28 cellular contexts compared by ENCODE assay signal in the genomic region with DNA sequence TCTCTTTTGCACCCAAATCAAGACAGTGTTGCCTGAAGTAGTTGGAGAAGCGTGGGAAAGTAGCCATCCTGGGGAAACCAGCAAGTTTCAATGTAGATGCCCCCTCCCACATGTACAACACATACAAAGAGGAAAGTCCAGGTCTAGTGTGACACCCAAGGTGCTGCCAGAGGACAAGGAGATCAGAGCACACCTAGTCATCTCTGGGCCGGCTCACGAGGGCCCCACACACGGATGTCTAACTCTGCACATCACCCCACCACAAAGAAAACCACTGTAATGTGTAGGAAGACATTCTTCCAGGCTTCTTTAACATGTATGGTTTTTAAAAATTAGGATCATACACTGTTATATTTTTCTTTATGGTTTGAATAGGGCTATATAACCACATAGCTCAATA. TPM values are rescaled to one million over a fixed set of nuclear protein-coding genes. Genes with fewer than 3 reads are reported as not detected.
A peak's percentile ranks its signal among the peaks of the same experiment; 100 is the strongest.
DNase-seq lines count a peak whose midpoint lies in the region; ATAC-seq, FAIRE-seq and TF ChIP-seq lines count a peak whose summit lies in the region.
"Had no signal": no experiment of that assay in that cellular context is flagged by ENCODE, and none has a peak within 500 bp of the region (broad histone marks: within the 10 kb centered on the region; RNA-seq: fewer than 3 reads in every experiment).

No MANE protein-coding gene starts in this region.

- TF ChIP-seq EP300 in HepG2 (IDR thresholded peaks at IDR 0.05; ENCODE audit: low read depth in 2 of 2, low read length in 2 of 2) (no peak), HepG2 (CRISPR knock-in tag; IDR thresholded peaks at IDR 0.05; ENCODE audit: borderline replicate concordance) (no peak)

- TF ChIP-seq POLR2A in IMR-90 (IDR thresholded peaks at IDR 0.05; ENCODE audit: low read depth, low read length) (no peak), HepG2 (IDR thresholded peaks at IDR 0.05; ENCODE audit: insufficient read depth in 1 of 2, low read depth in 2 of 2, low read length in 2 of 2) (no peak)

- no peak overlapping the region for H2BK20ac ChIP-seq in IMR-90 (ENCODE audit: low read depth, low read length)

- ATAC-seq in GM19463 (IDR thresholded peaks at IDR 0.05; ENCODE audit: unreplicated experiment) (peak; percentile 46), IMR-90 (ENCODE audit: low read depth) (no peak), HepG2 (no peak), PC-3 (no peak)
- ATAC-seq: Right ventricle myocardium inferior, T-cell had no signal

- no peaks in the 10 kb centered on the region for H3K79me2 ChIP-seq in osteoblast (ENCODE audit: insufficient read depth, low read length)
- H3K79me2 ChIP-seq in HepG2 (ENCODE audit: insufficient read depth, low read length), result no peaks in the 10 kb centered on the region
- no peaks in the 10 kb centered on the region for H3K79me2 ChIP-seq in PC-3 (ENCODE audit: low read length)

- H3K4me3 ChIP-seq in IMR-90 (ENCODE audit: insufficient read depth, low read depth, low read length), result no peak overlapping the region
- H3K4me3 ChIP-seq in osteoblast (ENCODE audit: insufficient read depth, low read length), result no peak overlapping the region
- H3K4me3 ChIP-seq in mesenchymal stem cell (ENCODE audit: insufficient read depth in 1 of 2, low read depth in 1 of 2, low read length in 2 of 2), result no peak overlapping the region
- no peak overlapping the region for H3K4me3 ChIP-seq in HepG2 (replicated peaks in 1 of 3; ENCODE audit: insufficient read depth in 1 of 3, low read depth in 2 of 3, low read length in 3 of 3)
- H3K4me3 ChIP-seq in PC-3 (ENCODE audit: low read length), result no peak overlapping the region
- H3K4me3 ChIP-seq: GM23248, HAP-1, PC-9, SJCRH30 had no signal

- dilution Hi-C loops in IMR-90 (cut with HindIII; ENCODE audit: low sequenced_read_pairs, unreplicated experiment), result no loop called here

- no peak overlapping the region for H2BK12ac ChIP-seq in mesenchymal stem cell (ENCODE audit: low read length in 2 of 2)

- no peaks in the 10 kb centered on the region for H3K27me3 ChIP-seq in IMR-90 (ENCODE audit: control insufficient read depth, insufficient read depth, low read length)
- no peaks in the 10 kb centered on the region for H3K27me3 ChIP-seq in osteoblast (ENCODE audit: insufficient read depth, low read length)
- peaks cover 0 to 17% of the 10 kb centered on the region in 2 experiments for H3K27me3 ChIP-seq in mesenchymal stem cell (ENCODE audit: control insufficient read depth in 1 of 2, insufficient read depth in 1 of 2, low read length in 2 of 2)
- H3K27me3 ChIP-seq in HepG2 (ENCODE audit: control insufficient read depth in 1 of 2, insufficient read depth in 2 of 2, low read length in 2 of 2), result no peaks in the 10 kb centered on the region
- no peaks in the 10 kb centered on the region for H3K27me3 ChIP-seq in PC-3 (ENCODE audit: low read length)
- H3K27me3 ChIP-seq: SJCRH30 had no signal

- peaks cover 0 to 5% of the 10 kb centered on the region in 2 experiments; a peak in 1 of 4 replicates for H3K79me1 ChIP-seq in IMR-90 (ENCODE audit: low read depth in 1 of 2, low read length in 2 of 2)
- H3K79me1 ChIP-seq in mesenchymal stem cell (replicated peaks; ENCODE audit: low read length, poor library complexity, severe bottlenecking), result peaks cover 21% of the 10 kb centered on the region

- no peak overlapping the region for H3K4ac ChIP-seq in IMR-90 (ENCODE audit: low read depth, low read length)
- no peak overlapping the region for H3K4ac ChIP-seq in mesenchymal stem cell (ENCODE audit: low read depth in 1 of 2, low read length in 2 of 2)

- H2BK15ac ChIP-seq in IMR-90 (ENCODE audit: low read depth, low read length) (no peak overlapping the region), mesenchymal stem cell (ENCODE audit: low read depth, poor library complexity, severe bottlenecking) (no peak overlapping the region)

- H3K14ac ChIP-seq in IMR-90 (replicated peaks; ENCODE audit: low read depth, low read length), result no peak overlapping the region
- H3K14ac ChIP-seq in mesenchymal stem cell (ENCODE audit: low read length in 2 of 2), result no peak overlapping the region

- POLR2A ChIA-PET in IMR-90 (lab: Charles Lee; ENCODE audit: unreplicated experiment), result no interaction called here
- POLR2A ChIA-PET in HepG2 (lab: Yijun Ruan, JAX), result no interaction called here
- POLR2A ChIA-PET in PC-3 (lab: Charles Lee; ENCODE audit: unreplicated experiment), result no interaction called here

- H3K9me3 ChIP-seq in IMR-90 (ENCODE audit: control insufficient read depth, insufficient read depth, low read length) (no peaks in the 10 kb centered on the region), osteoblast (ENCODE audit: low read depth, low read length) (no peaks in the 10 kb centered on the region), mesenchymal stem cell (ENCODE audit: control insufficient read depth, low read length) (peaks cover 6% of the 10 kb centered on the region), HepG2 (ENCODE audit: low read length) (no peaks in the 10 kb centered on the region), PC-3 (ENCODE audit: low read length) (no peaks in the 10 kb centered on the region)
- H3K9me3 ChIP-seq: HAP-1, SJCRH30 had no signal

- H3K9me2 ChIP-seq in PC-3 (replicated peaks; ENCODE audit: low read length), result no peaks in the 10 kb centered on the region

- no peaks in the 10 kb centered on the region for H3F3A ChIP-seq in PC-3 (ENCODE audit: low read length, unreplicated experiment)

- no CpG with 5 or more reads among the region's 4 CpGs for WGBS in IMR-90 (ENCODE audit: extremely low coverage in 2 of 2, insufficient read length in 1 of 2), 2 experiments
- WGBS in mesenchymal stem cell, result 86% methylated on average over 1 of the region's 4 CpGs
- WGBS in HepG2 (ENCODE audit: low lambda C conversion rate), result 93% methylated on average over 4 of the region's 4 CpGs

- H2BK120ac ChIP-seq in IMR-90 (ENCODE audit: low read depth, low read length) (no peak overlapping the region), mesenchymal stem cell (ENCODE audit: low read depth, low read length) (no peak overlapping the region)

- H2AFZ ChIP-seq in IMR-90 (replicated peaks; ENCODE audit: low read length, poor library complexity), result no peak overlapping the region
- H2AFZ ChIP-seq in osteoblast (ENCODE audit: low read length), result no peak overlapping the region
- H2AFZ ChIP-seq in mesenchymal stem cell (ENCODE audit: low read depth, low read length), result no peak overlapping the region
- no peak overlapping the region for H2AFZ ChIP-seq in HepG2 (ENCODE audit: low read length)
- H2AFZ ChIP-seq in PC-3 (ENCODE audit: low read length), result no peak overlapping the region
- H2AFZ ChIP-seq: GM23248, PC-9 had no signal

- H3K23ac ChIP-seq in IMR-90 (ENCODE audit: low read depth, low read length) (no peak overlapping the region), mesenchymal stem cell (ENCODE audit: low read length in 2 of 2) (no peak overlapping the region)

- no peaks in the 10 kb centered on the region; the same call in 1 of the 2 replicates for H3K9me1 ChIP-seq in IMR-90 (ENCODE audit: insufficient read depth, low read length)

- no peak overlapping the region for H2BK5ac ChIP-seq in IMR-90 (ENCODE audit: low read depth, low read length, poor library complexity, severe bottlenecking)
- no peak overlapping the region for H2BK5ac ChIP-seq in mesenchymal stem cell (ENCODE audit: low read depth, low read length, poor library complexity, severe bottlenecking)

- H4K5ac ChIP-seq in IMR-90 (ENCODE audit: low read depth, low read length), result no peak overlapping the region

- H3K4me1 ChIP-seq in IMR-90 (ENCODE audit: control insufficient read depth, insufficient read depth, low read length) (no peaks in the 10 kb centered on the region; the same call in 1 of the 2 replicates), osteoblast (ENCODE audit: insufficient read depth, low read length) (no peaks in the 10 kb centered on the region), mesenchymal stem cell (ENCODE audit: control insufficient read depth, insufficient read depth, low read depth, low read length) (peaks cover 9% of the 10 kb centered on the region), HepG2 (ENCODE audit: insufficient read depth, low read length) (no peaks in the 10 kb centered on the region), PC-3 (ENCODE audit: insufficient read depth, low read length) (no peaks in the 10 kb centered on the region)
- H3K4me1 ChIP-seq: HAP-1, SJCRH30 had no signal

- H4K91ac ChIP-seq in IMR-90 (ENCODE audit: insufficient read depth, low read depth, low read length) (no peak overlapping the region), mesenchymal stem cell (ENCODE audit: low read length) (no peak overlapping the region)

- TF ChIP-seq CTCF in IMR-90 (conservative IDR thresholded peaks at IDR 0.05; ENCODE audit: low read depth, low read length) (no peak), osteoblast (IDR thresholded peaks at IDR 0.05; ENCODE audit: extremely low read depth, low read depth, low read length) (no peak), HepG2 (CRISPR knock-in tag; IDR thresholded peaks at IDR 0.05) (no peak), PC-3 (conservative IDR thresholded peaks at IDR 0.05; ENCODE audit: low read depth, low read length) (no peak)

- no peak overlapping the region for H3K56ac ChIP-seq in IMR-90 (ENCODE audit: extremely low read depth, insufficient read depth, low read length)

- no peak overlapping the region for H4K8ac ChIP-seq in IMR-90 (ENCODE audit: low read depth in 2 of 2, low read length in 2 of 2)
- H4K8ac ChIP-seq in mesenchymal stem cell (ENCODE audit: low read length), result no peak overlapping the region

- no peak overlapping the region for H3K27ac ChIP-seq in IMR-90 (ENCODE audit: insufficient read depth, low read length)
- no peak overlapping the region for H3K27ac ChIP-seq in osteoblast (ENCODE audit: low read depth, low read length)
- no peak overlapping the region for H3K27ac ChIP-seq in mesenchymal stem cell (ENCODE audit: low read length, poor library complexity, severe bottlenecking)
- no peak overlapping the region for H3K27ac ChIP-seq in HepG2 (ENCODE audit: extremely low read length, insufficient read depth, low read length)
- H3K27ac ChIP-seq in PC-3 (ENCODE audit: low read length), result no peak overlapping the region
- H3K27ac ChIP-seq: GM23248, HL-60, PC-9, SJCRH30 had no signal

- FAIRE-seq in HepG2 (lab: Jason Lieb, UNC), result no peak

- 0 out of 2 replicates have a peak overlapping the region, but pooled peaks have one; percentile 45 for H2AK5ac ChIP-seq in IMR-90 (ENCODE audit: low read depth, low read length)
- no peak overlapping the region for H2AK5ac ChIP-seq in mesenchymal stem cell (ENCODE audit: low read length, severe bottlenecking)

- TF ChIP-seq RAD21 in IMR-90 (IDR thresholded peaks at IDR 0.05; ENCODE audit: low read length), result no peak
- no peak for TF ChIP-seq RAD21 in HepG2 (CRISPR knock-in tag; IDR thresholded peaks at IDR 0.05)

- peaks cover 3% of the 10 kb centered on the region; the same call in 1 of the 2 replicates for H4K20me1 ChIP-seq in IMR-90 (ENCODE audit: insufficient read depth, low read length)
- no peaks in the 10 kb centered on the region for H4K20me1 ChIP-seq in osteoblast (ENCODE audit: insufficient read depth, low read length)
- H4K20me1 ChIP-seq in HepG2 (ENCODE audit: insufficient read depth, low read length), result peaks cover 3% of the 10 kb centered on the region; the same call in 1 of the 2 replicates
- H4K20me1 ChIP-seq in PC-3 (ENCODE audit: low read length), result no peaks in the 10 kb centered on the region

- DNase-seq in AG08396 (ENCODE audit: low spot score) (peak; percentile 3), IMR-90 (no peak), osteoblast (ENCODE audit: insufficient read length, low spot score, missing footprints) (peak; percentile 37), mesenchymal stem cell (no peak), HepG2 (ENCODE audit: low spot score) (no peak), PC-3 (no peak), NCI-H2227 (lab: John Stamatoyannopoulos, UW; ENCODE audit: unreplicated experiment) (no peak)
- DNase-seq: 8988T, ACHN, Calu3, DMS153, GM23248, HFFc6, Karpas-422, NCI-H1092 treated with DMSO at 0.1 percent for 48 hours, NCI-H1436, NCI-H187 treated with DMSO at 0.1 percent for 48 hours, NCI-H2107, NCI-H446, NCI-H524 treated with DMSO at 0.1 percent for 48 hours, NCI-H774, PC-9, SJCRH30, T-cell had no signal

- CTCF ChIA-PET in IMR-90 (lab: Yijun Ruan, JAX) (no interaction called here), HepG2 (lab: Yijun Ruan, JAX; ENCODE audit: low intra/inter-chr PET ratio, low total read pairs) (no interaction called here), PC-3 (lab: Charles Lee) (no interaction called here)

- H3K9ac ChIP-seq in IMR-90 (ENCODE audit: low read depth, low read length) (no peak overlapping the region), mesenchymal stem cell (ENCODE audit: low read length) (no peak overlapping the region), HepG2 (ENCODE audit: insufficient read depth, low read depth, low read length) (no peak overlapping the region), PC-3 (ENCODE audit: low read length) (no peak overlapping the region)
- H3K9ac ChIP-seq: GM23248 had no signal

- no peaks in the 10 kb centered on the region for H3K36me3 ChIP-seq in IMR-90 (ENCODE audit: control insufficient read depth, insufficient read depth, low read length)
- H3K36me3 ChIP-seq in osteoblast (ENCODE audit: insufficient read depth, low read length), result no peaks in the 10 kb centered on the region
- H3K36me3 ChIP-seq in mesenchymal stem cell (ENCODE audit: control insufficient read depth in 1 of 2, insufficient read depth in 2 of 2, low read depth in 1 of 2, low read length in 2 of 2), result peaks cover 0 to 4% of the 10 kb centered on the region in 2 experiments
- no peaks in the 10 kb centered on the region for H3K36me3 ChIP-seq in HepG2 (replicated peaks in 1 of 2; ENCODE audit: control insufficient read depth in 1 of 2, insufficient read depth in 2 of 2, low read length in 2 of 2)
- no peaks in the 10 kb centered on the region for H3K36me3 ChIP-seq in PC-3 (ENCODE audit: low read depth, low read length)
- H3K36me3 ChIP-seq: HAP-1, SJCRH30 had no signal

- H3K18ac ChIP-seq in IMR-90 (ENCODE audit: low read depth, low read length), result no peak overlapping the region
- H3K18ac ChIP-seq in mesenchymal stem cell (ENCODE audit: low read depth in 1 of 2, low read length in 2 of 2), result no peak overlapping the region

- H2AK9ac ChIP-seq in IMR-90 (replicated peaks; ENCODE audit: low read depth, low read length, poor library complexity), result no peak overlapping the region

- BruUV-seq in IMR-90 (replicated peaks; lab: Mats Ljungman, UMichigan) (no TSS peak), HepG2 (replicated peaks; lab: Mats Ljungman, UMichigan) (no TSS peak), PC-3 (replicated peaks; lab: Mats Ljungman, UMichigan) (no TSS peak)

- in situ Hi-C loops in IMR-90 (cut with MboI; ENCODE audit: low sequenced_read_pairs), result no loop called here
- in situ Hi-C loops in HepG2 (cut with HindIII; ENCODE audit: extremely low pct_ligation_motif_present, low pct_unique_long_range_greater_than_20kb), result no loop called here

- H3K4me2 ChIP-seq in IMR-90 (ENCODE audit: low read depth, low read length) (no peak overlapping the region), osteoblast (ENCODE audit: insufficient read depth, low read length) (no peak overlapping the region), mesenchymal stem cell (ENCODE audit: low read length, poor library complexity, severe bottlenecking) (no peak overlapping the region), HepG2 (ENCODE audit: low read depth, low read length) (no peak overlapping the region), PC-3 (ENCODE audit: low read length) (no peak overlapping the region)
- H3K4me2 ChIP-seq: PC-9 had no signal

- intact Hi-C loops in IMR-90 (cut with micrococcal nuclease) (no loop called here), HepG2 (cut with micrococcal nuclease; ENCODE audit: unreplicated experiment) (no loop called here), PC-3 (cut with micrococcal nuclease) (no loop called here)

RNA-seq across cellular contexts. Expression of a gene that starts 21.6 kb away (rescaled TPM):
- total RNA-seq in IMR-90 (2012; rRNA removed), result 2.5 and 3.3 TPM in 2 replicates
- polyA plus RNA-seq in IMR-90 (2012; rRNA removed), result 4.6 and 4.7 TPM in 2 replicates
- polyA plus RNA-seq in IMR-90 (2012; cell fraction: cytosol; rRNA removed), result 4.8 and 5.6 TPM in 2 replicates
- 3.6 and 3.7 TPM in 2 replicates for polyA plus RNA-seq in IMR-90 (2012; cell fraction: nucleus; rRNA removed; ENCODE audit: low replicate concordance)
- 2.2 and 4.4 TPM in 2 replicates for total RNA-seq in osteoblast
- 6.2 TPM for polyA plus RNA-seq in mesenchymal stem cell (2013, experiment 1 of 2)
- 7.1 TPM for polyA plus RNA-seq in mesenchymal stem cell (2013, experiment 2 of 2)
- 7.2 and 7.4 TPM in 2 replicates for total RNA-seq in HepG2 (2016; rRNA removed; fragmentation: Illumina TruSeq; extraction: Trizol)
- total RNA-seq in HepG2 (2016; cell fraction: cytosol; rRNA removed; fragmentation: Illumina TruSeq; extraction: Trizol; ENCODE audit: low read depth), result 7.6 and 9.4 TPM in 2 replicates
- 6.5 and 6.7 TPM in 2 replicates for total RNA-seq in HepG2 (2016; cell fraction: insoluble cytoplasmic fraction; rRNA removed; fragmentation: Illumina TruSeq; extraction: Trizol)
- 12.2 and 12.6 TPM in 2 replicates for total RNA-seq in HepG2 (2016; cell fraction: membrane; rRNA removed; fragmentation: Illumina TruSeq; extraction: Trizol)
- 4.7 and 4.8 TPM in 2 replicates for total RNA-seq in HepG2 (2016; cell fraction: nucleus; rRNA removed; fragmentation: Illumina TruSeq; extraction: Trizol)
- polyA plus RNA-seq in HepG2 (2011; rRNA removed), result 3.6 and 3.9 TPM in 2 replicates
- 4.0 and 4.3 TPM in 2 replicates for polyA plus RNA-seq in HepG2 (2011; cell fraction: cytosol; rRNA removed)
- polyA plus RNA-seq in HepG2 (2011; cell fraction: nucleus; rRNA removed), result 2.9 and 3.2 TPM in 2 replicates
- 5.1 and 5.3 TPM in 2 replicates for polyA plus RNA-seq in HepG2 (2012)
- 11.7 and 12.8 TPM in 2 replicates for polyA plus RNA-seq in HepG2 (2016; cell fraction: cytosol; fragmentation: Illumina TruSeq; extraction: Trizol; ENCODE audit: low read depth)
- 9.0 and 9.7 TPM in 2 replicates for polyA plus RNA-seq in HepG2 (2016; cell fraction: insoluble cytoplasmic fraction; fragmentation: Illumina TruSeq; extraction: Trizol; ENCODE audit: low read depth)
- polyA plus RNA-seq in HepG2 (2016; cell fraction: membrane; fragmentation: Illumina TruSeq; extraction: Trizol; ENCODE audit: low read depth), result 9.7 and 12.1 TPM in 2 replicates
- 6.8 and 7.3 TPM in 2 replicates for polyA plus RNA-seq in HepG2 (2016; cell fraction: nucleus; fragmentation: Illumina TruSeq; extraction: Trizol; ENCODE audit: insufficient read depth, low read depth)
- polyA minus RNA-seq in HepG2 (2011; rRNA and poly(A)+ RNA removed; ENCODE audit: low replicate concordance), result 2.0 and 6.8 TPM in 2 replicates
- polyA minus RNA-seq in HepG2 (2011; cell fraction: cytosol; rRNA and poly(A)+ RNA removed), result 5.4 and 5.7 TPM in 2 replicates
- 2.9 and 3.0 TPM in 2 replicates for polyA minus RNA-seq in HepG2 (2011; cell fraction: nucleus; rRNA and poly(A)+ RNA removed)
- 5.1 and 5.4 TPM in 2 replicates for total RNA-seq in PC-3 (2014; rRNA removed)

Comparison
In these comparisons a context has a peak if more than half of its experiments do, and no peak if none do; other contexts are left out.
1. DNase-seq: peak in AG08396 (single experiment) and osteoblast (single experiment); none in IMR-90 (single experiment), mesenchymal stem cell (single experiment), HepG2 (single experiment), PC-3 (single experiment) and NCI-H2227 (single experiment).